In the genomic region with DNA sequence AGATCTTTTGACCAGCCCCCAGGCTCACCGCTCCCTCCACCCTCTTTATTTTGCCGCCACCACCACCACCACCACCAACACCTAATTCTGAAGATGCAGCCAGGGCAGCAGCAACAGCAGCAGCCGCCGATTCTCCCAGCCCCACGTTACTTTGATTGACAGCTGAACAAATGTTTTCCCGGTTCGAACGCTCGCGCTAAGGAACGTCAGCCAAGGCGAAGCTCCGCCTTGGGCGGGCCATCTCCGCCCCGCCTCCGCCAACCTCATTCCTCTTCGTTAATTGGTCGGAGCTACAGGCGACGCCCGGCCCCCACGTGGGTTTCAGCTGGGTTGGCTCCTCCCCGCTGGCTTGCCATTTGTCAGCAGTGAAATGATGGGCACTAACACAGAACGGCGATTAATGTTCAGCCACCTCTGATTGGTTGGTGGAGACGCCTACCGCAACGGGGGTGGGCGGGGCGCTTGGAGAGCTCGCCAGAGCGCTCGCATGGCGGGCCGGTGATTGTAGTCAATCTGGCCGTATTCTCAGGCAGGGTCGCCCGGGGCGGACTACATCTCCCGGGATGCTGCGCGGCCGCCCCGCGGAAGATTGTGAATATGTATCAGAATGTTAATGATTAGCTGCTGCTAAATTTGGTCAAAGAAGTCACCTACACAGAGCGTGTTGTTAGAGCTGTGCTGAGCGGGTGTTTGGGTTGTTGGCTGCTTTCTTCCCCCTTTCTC, we compare ENCODE assay signal across 8 cellular contexts. TPM values are rescaled to one million over a fixed set of nuclear protein-coding genes. Genes with fewer than 3 reads are reported as not detected.
DNase-seq lines count a peak whose midpoint lies in the region; ATAC-seq lines count a peak whose summit lies in the region.

A gene (plus strand): TSS at position 657 of the 723 bp plus-strand sequence. CDS start 826 bp downstream, outside the sequence.

- peaks cover 12% of the 10 kb centered on the region for H3K79me2 ChIP-seq in mesendoderm (ENCODE audit: control insufficient read depth, insufficient read depth, low read length)

- H2BK15ac ChIP-seq in mesendoderm (replicated peaks; ENCODE audit: low read depth): peak within 1 kb of the TSS; percentile 59

- peaks cover 27% of the 10 kb centered on the region for H3K4me1 ChIP-seq in HUES48 (ENCODE audit: control insufficient read depth, insufficient read depth, low read length)
- H3K4me1 ChIP-seq in NT2/D1 (ENCODE audit: insufficient read depth, insufficient read length): no peaks in the 10 kb centered on the region
- peaks cover 2% of the 10 kb centered on the region for H3K4me1 ChIP-seq in mesendoderm (ENCODE audit: control insufficient read depth, low read depth, low read length)

- H3K9ac ChIP-seq in HUES48 (ENCODE audit: low read depth, low read length): peak within 1 kb of the TSS; percentile 86
- H3K9ac ChIP-seq in NT2/D1 (ENCODE audit: insufficient read length, low read depth): peak within 1 kb of the TSS; percentile 84
- H3K9ac ChIP-seq in mesendoderm (ENCODE audit: low read length): peak within 1 kb of the TSS; percentile 95

- peak within 1 kb of the TSS; percentile 99 for H3K4ac ChIP-seq in mesendoderm (ENCODE audit: low read depth, low read length)

- peak within 1 kb of the TSS; percentile 82 for H3K18ac ChIP-seq in mesendoderm (ENCODE audit: low read length)

- H3K36me3 ChIP-seq in HUES48 (ENCODE audit: control insufficient read depth, insufficient read depth, low read length) (peaks cover 8% of the 10 kb centered on the region; the same call in 1 of the 2 replicates), NT2/D1 (ENCODE audit: insufficient read depth, insufficient read length, low read length) (peaks cover 13% of the 10 kb centered on the region), mesendoderm (ENCODE audit: control insufficient read depth, insufficient read depth, low read length) (no peaks in the 10 kb centered on the region)

- in situ Hi-C loops in Caki2 (cut with HindIII; ENCODE audit: low pct_unique_long_range_greater_than_20kb, low sequenced_read_pairs): no loop called here
- in situ Hi-C loops in endometrial microvascular endothelial cells (cut with HindIII; ENCODE audit: inconsistent ontology term, low pct_unique_long_range_greater_than_20kb, low sequenced_read_pairs): no loop called here

- H4K8ac ChIP-seq in mesendoderm (ENCODE audit: low read depth, low read length): peak within 1 kb of the TSS; percentile 83

- no peak within 1 kb of the TSS for H4K5ac ChIP-seq in mesendoderm (ENCODE audit: low read length)

- H2BK120ac ChIP-seq in mesendoderm (ENCODE audit: low read depth, low read length): peak within 1 kb of the TSS; percentile 91

- H3K4me2 ChIP-seq in mesendoderm (ENCODE audit: low read length): peak within 1 kb of the TSS; percentile 85

- peak within 1 kb of the TSS; percentile 70 for H2BK5ac ChIP-seq in mesendoderm (ENCODE audit: low read length)

- H3K27ac ChIP-seq in HUES48 (ENCODE audit: low read depth, low read length) (peak within 1 kb of the TSS; percentile 98), mesendoderm (ENCODE audit: low read depth, low read length) (peak within 1 kb of the TSS; percentile 97)

- H3K79me1 ChIP-seq in mesendoderm (ENCODE audit: low read length): peaks cover 2% of the 10 kb centered on the region

- H3K4me3 ChIP-seq in HUES48 (ENCODE audit: low read depth, low read length) (peak within 1 kb of the TSS; percentile 88), NT2/D1 (ENCODE audit: insufficient read length, low read depth) (peak within 1 kb of the TSS; percentile 72), mesendoderm (ENCODE audit: low read length) (peak within 1 kb of the TSS; percentile 86)

- peak; percentile 83 for ATAC-seq in GM21390 (IDR thresholded peaks at IDR 0.05; ENCODE audit: unreplicated experiment)

- H3K27me3 ChIP-seq in HUES48 (ENCODE audit: control insufficient read depth, insufficient read depth, low read length): no peaks in the 10 kb centered on the region
- no peaks in the 10 kb centered on the region for H3K27me3 ChIP-seq in NT2/D1 (ENCODE audit: insufficient read depth, insufficient read length)
- no peaks in the 10 kb centered on the region for H3K27me3 ChIP-seq in mesendoderm (ENCODE audit: insufficient read depth, low read length, poor library complexity)

- H3K56ac ChIP-seq in mesendoderm (ENCODE audit: low read length): peak within 1 kb of the TSS; percentile 92

- H3K9me3 ChIP-seq in HUES48 (ENCODE audit: control insufficient read depth, insufficient read depth, low read length) (no peaks in the 10 kb centered on the region), NT2/D1 (ENCODE audit: insufficient read depth, low read length) (no peaks in the 10 kb centered on the region)

- no peak within 1 kb of the TSS for H2AK5ac ChIP-seq in mesendoderm (ENCODE audit: low read length)

- DNase-seq in Caki2 (ENCODE audit: low read depth): peak; percentile 99
- DNase-seq in NT2/D1 (ENCODE audit: low read depth, low spot score): peak; percentile 99
- peak; percentile 99 for DNase-seq in activated CD8-positive, alpha-beta memory T cell treated with anti-CD3 and anti-CD28 coated beads, Interleukin-2, amount 50 U/mL, for 4 hours
- peak; percentile 100 for DNase-seq in mesendoderm
- DNase-seq in stimulated activated CD8-positive, alpha-beta memory T cell treated with anti-CD3 and anti-CD28 coated beads, Interleukin-12 subunit alpha, Interleukin-12 subunit beta, amount 100 ng/mL, for 4 hours (ENCODE audit: low read depth): peak; percentile 99

- H3K23ac ChIP-seq in mesendoderm (ENCODE audit: low read length): no peak within 1 kb of the TSS

- WGBS in mesendoderm (ENCODE audit: extremely low coverage, insufficient coverage, low lambda C conversion rate): no CpG with 5 or more reads among the region's 48 CpGs

RNA-seq across cellular contexts. Expression of the gene that starts here (rescaled TPM):
- total RNA-seq in Caki2 (2014; rRNA removed; shearing (Covaris generic); ENCODE audit: low replicate concordance): 16.0 and 25.5 TPM in 2 replicates
- 42.6 TPM for total RNA-seq in endometrial microvascular endothelial cells (ENCODE audit: inconsistent ontology term)
- polyA plus RNA-seq in mesendoderm (2013, experiment 1 of 2): 30.5 TPM
- 31.6 TPM for polyA plus RNA-seq in mesendoderm (2013, experiment 2 of 2)

Comparison
In these comparisons a context has a peak if more than half of its experiments do, and no peak if none do; other contexts are left out.
1. Peak in every context shown above with its lines: DNase-seq, ATAC-seq, H3K4me3 ChIP-seq and H3K27ac ChIP-seq.